ENCODE assay signal across 18 cellular contexts in the genomic region with DNA sequence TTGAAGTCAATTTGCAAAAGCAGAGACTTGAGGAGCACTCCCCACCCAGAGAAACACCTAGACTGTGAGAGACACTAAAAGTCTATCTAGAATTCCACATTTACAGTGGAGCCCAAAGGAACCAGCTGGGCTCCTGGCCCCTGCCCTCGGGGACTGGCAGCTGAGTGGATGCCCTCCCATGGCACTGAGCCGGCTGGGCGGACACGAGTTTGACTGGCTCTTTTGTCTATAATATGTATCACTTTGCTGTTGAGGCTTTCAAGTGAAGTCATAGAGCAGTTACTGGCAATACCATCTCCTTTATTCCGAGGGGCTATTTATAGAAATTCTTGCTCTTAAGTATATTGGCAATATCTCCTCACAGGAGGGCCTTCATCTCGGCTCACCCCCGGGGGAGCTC.
"Had no signal": no experiment of that assay in that cellular context is flagged by ENCODE, and none has a peak within 500 bp of the region (broad histone marks: within the 10 kb centered on the region; RNA-seq: fewer than 3 reads in every experiment).

No MANE protein-coding gene starts in this region.

- H3K27ac Mint-ChIP-seq: activated naive CD4-positive, alpha-beta T cell treated with anti-CD3 and anti-CD28 coated beads, Interleukin-2, amount 10 ng/mL, durations not matched to agents 7 days and 5 days; activated T-helper 17 cell treated with anti-CD3 and anti-CD28 coated beads, Interleukin-2, amount 50 U/mL, for 72 hours; endodermal cell; naive thymus-derived CD4-positive, alpha-beta T cell; stimulated activated naive B cell treated with anti-CD40 and anti-IgM and Interleukin-4, amounts not matched to agents 10 μg/mL and 1 μg/mL and 100 μg/mL, for 72 hours had no signal

- H3K36me3 Mint-ChIP-seq: activated naive CD4-positive, alpha-beta T cell treated with anti-CD3 and anti-CD28 coated beads, Interleukin-2, amount 10 ng/mL, durations not matched to agents 7 days and 5 days; brain; naive thymus-derived CD4-positive, alpha-beta T cell; stimulated activated naive B cell treated with anti-CD40 and anti-IgM and Interleukin-4, amounts not matched to agents 10 μg/mL and 1 μg/mL and 100 μg/mL, for 72 hours had no signal

- H3K4me3 ChIP-seq: adrenal gland, heart left ventricle, psoas muscle, spleen, suprapubic skin had no signal

- ATAC-seq: activated T-helper 17 cell treated with anti-CD3 and anti-CD28 coated beads, Interleukin-2, amount 50 U/mL, for 72 hours; heart left ventricle; naive thymus-derived CD4-positive, alpha-beta T cell; psoas muscle; sciatic nerve; stimulated activated naive B cell treated with anti-CD40 and anti-IgM and Interleukin-4, amounts not matched to agents 10 μg/mL and 1 μg/mL and 100 μg/mL, for 72 hours had no signal

- H3K9me3 Mint-ChIP-seq: activated naive CD4-positive, alpha-beta T cell treated with anti-CD3 and anti-CD28 coated beads, Interleukin-2, amount 10 ng/mL, durations not matched to agents 7 days and 5 days; activated T-helper 17 cell treated with anti-CD3 and anti-CD28 coated beads, Interleukin-2, amount 50 U/mL, for 72 hours; endodermal cell; naive thymus-derived CD4-positive, alpha-beta T cell; stimulated activated naive B cell treated with anti-CD40 and anti-IgM and Interleukin-4, amounts not matched to agents 10 μg/mL and 1 μg/mL and 100 μg/mL, for 72 hours had no signal

- H3K36me3 ChIP-seq: adrenal gland, heart left ventricle, neutrophil, spleen, suprapubic skin had no signal

- DNase-seq: activated CD4-positive, alpha-beta T cell treated with anti-CD3 and anti-CD28 coated beads, Interleukin-2, amount 50 U/mL, for 1 hour; activated naive CD4-positive, alpha-beta T cell treated with anti-CD3 and anti-CD28 coated beads, Interleukin-2, amount 10 ng/mL, durations not matched to agents 7 days and 5 days; activated T-cell treated with anti-CD3 and anti-CD28 coated beads for 4 hours; adrenal gland; cerebellar nuclear complex; dermis blood vessel endothelial cell; endodermal cell; heart left ventricle; naive thymus-derived CD4-positive, alpha-beta T cell; psoas muscle; spleen; stimulated activated CD4-positive, alpha-beta T cell treated with anti-CD3 and anti-CD28 coated beads, Interleukin-1b, Interleukin-23, amount 100 ng/mL, for 48 hours; stimulated activated naive B cell treated with anti-CD40 and anti-IgM and Interleukin-4, amounts not matched to agents 10 μg/mL and 1 μg/mL and 100 μg/mL, for 72 hours had no signal

- H3K9me3 ChIP-seq: adrenal gland, heart left ventricle, neutrophil, psoas muscle, spleen, suprapubic skin had no signal

- H3K27ac ChIP-seq: adrenal gland, heart left ventricle, neutrophil, psoas muscle, spleen, suprapubic skin had no signal

- H3K27me3 ChIP-seq: adrenal gland, suprapubic skin had no signal
